ENCODE assay signal across 8 cellular contexts in the genomic region with DNA sequence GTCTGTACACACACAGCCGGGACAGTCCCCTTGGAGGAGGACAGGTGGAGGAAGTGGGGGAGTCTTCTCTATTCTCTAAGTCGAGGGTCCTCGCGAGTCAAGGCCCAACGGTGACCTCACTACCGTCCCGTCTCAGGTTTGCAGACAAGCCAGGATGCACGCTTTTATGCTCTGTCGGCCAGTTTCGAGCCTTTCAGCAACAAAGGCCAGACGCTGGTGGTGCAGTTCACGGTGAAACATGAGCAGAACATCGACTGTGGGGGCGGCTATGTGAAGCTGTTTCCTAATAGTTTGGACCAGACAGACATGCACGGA. TPM values are rescaled to one million over a fixed set of nuclear protein-coding genes. Genes with fewer than 3 reads are reported as not detected.
A peak's percentile ranks its signal among the peaks of the same experiment; 100 is the strongest.
DNase-seq lines count a peak whose midpoint lies in the region; ATAC-seq, FAIRE-seq and TF ChIP-seq lines count a peak whose summit lies in the region.

No MANE protein-coding gene starts in this region.

- H3K4me1 Mint-ChIP-seq in CD14-positive monocyte, result peaks cover 54% of the 10 kb centered on the region
- peaks cover 57% of the 10 kb centered on the region for H3K4me1 Mint-ChIP-seq in stimulated activated effector memory CD8-positive, alpha-beta T cell treated with anti-CD3 and anti-CD28 coated beads, Interleukin-12 subunit alpha, Interleukin-12 subunit beta, amount 100 ng/mL, for 72 hours

- H3K36me3 ChIP-seq in NT2/D1 (ENCODE audit: insufficient read depth, insufficient read length, low read length) (peaks cover 53% of the 10 kb centered on the region), K562 (ENCODE audit: control insufficient read depth, insufficient read depth, low read length) (peaks cover 52% of the 10 kb centered on the region)

- H3K27ac Mint-ChIP-seq in CD14-positive monocyte, result peak overlapping the region; percentile 91 to 97 (median 96)
- H3K27ac Mint-ChIP-seq in stimulated activated effector memory CD8-positive, alpha-beta T cell treated with anti-CD3 and anti-CD28 coated beads, Interleukin-12 subunit alpha, Interleukin-12 subunit beta, amount 100 ng/mL, for 72 hours, result peak overlapping the region; percentile 98

- peaks cover 51% of the 10 kb centered on the region for H3K79me2 ChIP-seq in K562 (ENCODE audit: control insufficient read depth, insufficient read depth, low read length)

- H3K9me1 ChIP-seq in K562 (ENCODE audit: control insufficient read depth, insufficient read depth, low read length), result peaks cover 8% of the 10 kb centered on the region

- BruUV-seq in K562 (replicated peaks; lab: Mats Ljungman, UMichigan), result TSS peak; percentile 74

- H3K4me1 ChIP-seq in NT2/D1 (ENCODE audit: insufficient read depth, insufficient read length) (peaks cover 11% of the 10 kb centered on the region), K562 (replicated peaks in 1 of 2; ENCODE audit: control insufficient read depth in 2 of 2, insufficient read depth in 2 of 2, low read length in 2 of 2) (peaks cover 31 to 50% of the 10 kb centered on the region in 2 experiments)

- peaks cover 31% of the 10 kb centered on the region for H4K20me1 ChIP-seq in K562 (replicated peaks; ENCODE audit: control insufficient read depth, insufficient read depth, low read length)

- peak overlapping the region; percentile 97 to 99 for H3K4me3 Mint-ChIP-seq in CD14-positive monocyte
- peak overlapping the region; percentile 96 for H3K4me3 Mint-ChIP-seq in stimulated activated effector memory CD8-positive, alpha-beta T cell treated with anti-CD3 and anti-CD28 coated beads, Interleukin-12 subunit alpha, Interleukin-12 subunit beta, amount 100 ng/mL, for 72 hours

- peak overlapping the region; percentile 94 for H3K27ac ChIP-seq in K562 (ENCODE audit: extremely low read depth, low read depth, low read length)
- H3K27ac ChIP-seq in layer of hippocampus (ENCODE audit: low read depth, low read length), result peak overlapping the region; percentile 91

- no peak for DNase-seq in CD14-positive monocyte (ENCODE audit: low spot score)
- DNase-seq in NT2/D1 (ENCODE audit: low read depth, low spot score), result no peak
- DNase-seq in K562 (ENCODE audit: extremely low read depth in 1 of 4, low spot score in 3 of 4), result no peak
- no peak for DNase-seq in stimulated activated effector memory CD8-positive, alpha-beta T cell treated with anti-CD3 and anti-CD28 coated beads, Interleukin-12 subunit alpha, Interleukin-12 subunit beta, amount 100 ng/mL, for 72 hours (ENCODE audit: low spot score in 2 of 2)
- no peak for DNase-seq in H54 (ENCODE audit: insufficient read length, low spot score)
- DNase-seq in retina, result no peak

- no peak overlapping the region for H2AFZ ChIP-seq in K562 (ENCODE audit: low read depth, low read length)

- H3K36me3 Mint-ChIP-seq in CD14-positive monocyte, result peaks cover 44 to 49% of the 10 kb centered on the region in 2 donors
- peaks cover 63% of the 10 kb centered on the region for H3K36me3 Mint-ChIP-seq in stimulated activated effector memory CD8-positive, alpha-beta T cell treated with anti-CD3 and anti-CD28 coated beads, Interleukin-12 subunit alpha, Interleukin-12 subunit beta, amount 100 ng/mL, for 72 hours

- TF ChIP-seq EP300 in K562 (IDR thresholded peaks at IDR 0.05; ENCODE audit: low read length), result no peak

- H3K9ac ChIP-seq in NT2/D1 (ENCODE audit: insufficient read length, low read depth) (peak overlapping the region; percentile 99), K562 (ENCODE audit: insufficient read depth in 1 of 2, low read depth in 2 of 2, low read length in 2 of 2) (peak overlapping the region; percentile 99)

- H3K9me3 Mint-ChIP-seq in CD14-positive monocyte, result no peaks in the 10 kb centered on the region
- H3K9me3 Mint-ChIP-seq in stimulated activated effector memory CD8-positive, alpha-beta T cell treated with anti-CD3 and anti-CD28 coated beads, Interleukin-12 subunit alpha, Interleukin-12 subunit beta, amount 100 ng/mL, for 72 hours, result no peaks in the 10 kb centered on the region

- H3K9me3 ChIP-seq in NT2/D1 (ENCODE audit: insufficient read depth, low read length), result no peaks in the 10 kb centered on the region
- H3K9me3 ChIP-seq in K562 (replicated peaks; ENCODE audit: control insufficient read depth, insufficient read depth, low read depth, low read length), result no peaks in the 10 kb centered on the region

- no peaks in the 10 kb centered on the region for H3K27me3 ChIP-seq in NT2/D1 (ENCODE audit: insufficient read depth, insufficient read length)
- H3K27me3 ChIP-seq in K562 (ENCODE audit: control insufficient read depth in 2 of 2, insufficient read depth in 2 of 2, low read length in 2 of 2), result no peaks in the 10 kb centered on the region
- H3K27me3 ChIP-seq in layer of hippocampus (ENCODE audit: control insufficient read depth, insufficient read depth, low read length), result no peaks in the 10 kb centered on the region

- CTCF ChIA-PET in K562 (lab: Yijun Ruan, JAX; ENCODE audit: low intra/inter-chr PET ratio), result no interaction called here

- H3K4me3 ChIP-seq in NT2/D1 (ENCODE audit: insufficient read length, low read depth) (peak overlapping the region; percentile 79), K562 (peak overlapping the region; percentile 90)

- H3K27me3 Mint-ChIP-seq in CD14-positive monocyte (ENCODE audit: low read depth in 3 of 3), result peaks cover 0 to 2% (median 1%) of the 10 kb centered on the region in 3 donors

- POLR2A ChIA-PET in K562 (lab: Yijun Ruan, JAX), result interaction anchor here (0.6 to 1.7 kb wide), 8 partner anchors 9 to 169 kb away, joined by 3 to 5 read pairs (median 3); a partner anchor contains a TSS

- TF ChIP-seq POLR2A in K562 (conservative IDR thresholded peaks at IDR 0.05) (no peak), H54 (IDR thresholded peaks at IDR 0.05; ENCODE audit: low read depth, low read length) (no peak)

- TF ChIP-seq CTCF in CD14-positive monocyte (IDR thresholded peaks at IDR 0.05) (no peak), K562 (IDR thresholded peaks at IDR 0.05 in 2 of 3, conservative IDR thresholded peaks at IDR 0.05 in 1 of 3; ENCODE audit: insufficient read depth in 2 of 3, low read depth in 1 of 3, low read length in 3 of 3) (no peak)

- intact Hi-C loops in CD14-positive monocyte (cut with micrococcal nuclease), result loop anchor here (5.0 to 10.0 kb wide), 2 partner anchors 54 to 147 kb away; a partner anchor contains a TSS
- intact Hi-C loops in K562 (cut with micrococcal nuclease), result loop anchor here (5.0 kb wide), 1 partner anchor 52 kb away; a partner anchor contains a TSS

- in situ Hi-C loops in K562 (cut with MboI), result no loop called here

- FAIRE-seq in K562 (lab: Jason Lieb, UNC) (peak; percentile 19), H54 (lab: Jason Lieb, UNC) (no peak)

- WGBS in K562 (ENCODE audit: insufficient coverage, low coverage, missing lambda C conversion rate), result under 1% methylated on average over 15 of the region's 15 CpGs

- H3K4me2 ChIP-seq in K562 (ENCODE audit: insufficient read depth, low read length), result peak overlapping the region; percentile 98

- no peak for ATAC-seq in K562
- no peak for ATAC-seq in stimulated activated effector memory CD8-positive, alpha-beta T cell treated with anti-CD3 and anti-CD28 coated beads, Interleukin-12 subunit alpha, Interleukin-12 subunit beta, amount 100 ng/mL, for 72 hours
- ATAC-seq in GM19463 (IDR thresholded peaks at IDR 0.05; ENCODE audit: unreplicated experiment), result no peak

- TF ChIP-seq RAD21 in K562 (CRISPR knock-in tag; conservative IDR thresholded peaks at IDR 0.05 in 1 of 2, IDR thresholded peaks at IDR 0.05 in 1 of 2), result no peak

RNA-seq across cellular contexts. Expression of a gene that starts 0.8 kb away (rescaled TPM):
- polyA plus RNA-seq in CD14-positive monocyte (100 to 1,000 TPM; 109 to 133 TPM), K562 (2011; rRNA removed) (628 and 644 TPM in 2 replicates), K562 (2014; fragmentation: Illumina TruSeq; extraction: Trizol) (643 and 731 TPM in 2 replicates), K562 (2014; fragmentation: Nextera tagmentation; extraction: Ambion mirVana) (100 to 1,000 TPM; 126 to 147 TPM), K562 (2014; rRNA removed) (642 and 658 TPM in 2 replicates)
- total RNA-seq in K562 (2011; cell fraction: chromatin; rRNA removed; ENCODE audit: low replicate concordance), result 1,154 and 1,519 TPM in 2 replicates
- total RNA-seq in K562 (2011; cell fraction: nucleolus; rRNA removed), result 2,017 and 2,086 TPM in 2 replicates
- 1,334 and 1,801 TPM in 2 replicates for total RNA-seq in K562 (2011; cell fraction: nucleoplasm; rRNA removed)
- total RNA-seq in K562 (2014; rRNA removed) (673 and 912 TPM in 2 replicates), K562 (2014; rRNA removed; fragmentation: Illumina TruSeq; extraction: Trizol) (473 and 509 TPM in 2 replicates), K562 (2015; rRNA removed; fragmentation: Illumina TruSeq; extraction: Trizol) (794 and 811 TPM in 2 replicates), K562 (2021) (730 and 790 TPM in 2 replicates)
- 488 and 529 TPM in 2 replicates for polyA plus RNA-seq in K562 (2011; cell fraction: cytosol; rRNA removed)
- polyA plus RNA-seq in K562 (2011; cell fraction: nucleus; rRNA removed), result 369 and 585 TPM in 2 replicates
- 684 and 846 TPM in 2 replicates for polyA plus RNA-seq in K562 (2012)
- polyA minus RNA-seq in K562 (2011; rRNA and poly(A)+ RNA removed), result 673 and 889 TPM in 2 replicates
- 377 and 404 TPM in 2 replicates for polyA minus RNA-seq in K562 (2011; cell fraction: cytosol; rRNA and poly(A)+ RNA removed)
- polyA minus RNA-seq in K562 (2011; cell fraction: nucleus; rRNA and poly(A)+ RNA removed), result 138 and 244 TPM in 2 replicates

RNA-seq across cellular contexts. Expression of a gene that starts 5.7 kb away (rescaled TPM):
- polyA plus RNA-seq in CD14-positive monocyte, result 10 to 100 TPM; 47.9 to 49.2 TPM
- 40.0 and 119 TPM in 2 replicates for total RNA-seq in K562 (2011; cell fraction: chromatin; rRNA removed; ENCODE audit: low replicate concordance)
- 123 and 134 TPM in 2 replicates for total RNA-seq in K562 (2011; cell fraction: nucleolus; rRNA removed)
- 41.9 and 67.4 TPM in 2 replicates for total RNA-seq in K562 (2011; cell fraction: nucleoplasm; rRNA removed)
- 186 and 188 TPM in 2 replicates for total RNA-seq in K562 (2014; rRNA removed)
- total RNA-seq in K562 (2014; rRNA removed; fragmentation: Illumina TruSeq; extraction: Trizol), result 23.7 and 36.8 TPM in 2 replicates
- 89.6 and 102 TPM in 2 replicates for total RNA-seq in K562 (2015; rRNA removed; fragmentation: Illumina TruSeq; extraction: Trizol)
- total RNA-seq in K562 (2021), result 237 TPM in 2 replicates
- polyA plus RNA-seq in K562 (2011; rRNA removed), result 25.2 and 39.6 TPM in 2 replicates
- polyA plus RNA-seq in K562 (2011; cell fraction: cytosol; rRNA removed), result 37.9 and 94.3 TPM in 2 replicates
- 112 and 187 TPM in 2 replicates for polyA plus RNA-seq in K562 (2011; cell fraction: nucleus; rRNA removed)
- 137 and 208 TPM in 2 replicates for polyA plus RNA-seq in K562 (2012)
- 173 and 186 TPM in 2 replicates for polyA plus RNA-seq in K562 (2014; fragmentation: Illumina TruSeq; extraction: Trizol)
- 10 to 100 TPM; 32.6 to 40.0 TPM for polyA plus RNA-seq in K562 (2014; fragmentation: Nextera tagmentation; extraction: Ambion mirVana)
- 117 and 142 TPM in 2 replicates for polyA plus RNA-seq in K562 (2014; rRNA removed)
- 10.9 and 13.1 TPM in 2 replicates for polyA minus RNA-seq in K562 (2011; rRNA and poly(A)+ RNA removed)
- polyA minus RNA-seq in K562 (2011; cell fraction: cytosol; rRNA and poly(A)+ RNA removed), result 49.3 and 54.1 TPM in 2 replicates
- polyA minus RNA-seq in K562 (2011; cell fraction: nucleus; rRNA and poly(A)+ RNA removed), result 39.9 and 40.1 TPM in 2 replicates

RNA-seq across cellular contexts. Expression of a gene that starts 6.4 kb away (rescaled TPM):
- polyA plus RNA-seq in CD14-positive monocyte, result 10 to 100 TPM; 45.5 to 55.3 TPM
- total RNA-seq in K562 (2011; cell fraction: chromatin; rRNA removed; ENCODE audit: low replicate concordance), result 62.5 and 156 TPM in 2 replicates
- total RNA-seq in K562 (2011; cell fraction: nucleolus; rRNA removed), result 117 and 120 TPM in 2 replicates
- 89.2 and 96.1 TPM in 2 replicates for total RNA-seq in K562 (2011; cell fraction: nucleoplasm; rRNA removed)
- 181 and 279 TPM in 2 replicates for total RNA-seq in K562 (2014; rRNA removed)
- 47.8 and 56.5 TPM in 2 replicates for total RNA-seq in K562 (2014; rRNA removed; fragmentation: Illumina TruSeq; extraction: Trizol)
- total RNA-seq in K562 (2015; rRNA removed; fragmentation: Illumina TruSeq; extraction: Trizol), result 102 and 103 TPM in 2 replicates
- total RNA-seq in K562 (2021), result 143 and 155 TPM in 2 replicates
- polyA plus RNA-seq in K562 (2011; rRNA removed), result 44.1 and 61.2 TPM in 2 replicates
- 93.6 and 155 TPM in 2 replicates for polyA plus RNA-seq in K562 (2011; cell fraction: cytosol; rRNA removed)
- polyA plus RNA-seq in K562 (2011; cell fraction: nucleus; rRNA removed), result 108 and 152 TPM in 2 replicates
- 184 and 224 TPM in 2 replicates for polyA plus RNA-seq in K562 (2012)
- 179 and 212 TPM in 2 replicates for polyA plus RNA-seq in K562 (2014; fragmentation: Illumina TruSeq; extraction: Trizol)
- 10 to 100 TPM in 1 of 2 experiments, 1 to 10 TPM in 1; 9.5 to 40.4 TPM for polyA plus RNA-seq in K562 (2014; fragmentation: Nextera tagmentation; extraction: Ambion mirVana)
- 101 and 127 TPM in 2 replicates for polyA plus RNA-seq in K562 (2014; rRNA removed)
- 33.9 and 34.4 TPM in 2 replicates for polyA minus RNA-seq in K562 (2011; rRNA and poly(A)+ RNA removed)
- polyA minus RNA-seq in K562 (2011; cell fraction: cytosol; rRNA and poly(A)+ RNA removed), result 98.0 and 181 TPM in 2 replicates
- polyA minus RNA-seq in K562 (2011; cell fraction: nucleus; rRNA and poly(A)+ RNA removed), result 31.2 and 37.4 TPM in 2 replicates

RNA-seq across cellular contexts. Expression of a gene that starts 17.8 kb away (rescaled TPM):
- polyA plus RNA-seq in CD14-positive monocyte, result 10 to 100 TPM; 31.6 to 42.4 TPM
- 2.1 and 5.5 TPM in 2 replicates for total RNA-seq in K562 (2011; cell fraction: chromatin; rRNA removed; ENCODE audit: low replicate concordance)
- 10.1 and 11.0 TPM in 2 replicates for total RNA-seq in K562 (2011; cell fraction: nucleolus; rRNA removed)
- total RNA-seq in K562 (2011; cell fraction: nucleoplasm; rRNA removed), result 7.2 TPM in 2 replicates
- total RNA-seq in K562 (2014; rRNA removed), result 143 and 161 TPM in 2 replicates
- 9.1 and 12.9 TPM in 2 replicates for total RNA-seq in K562 (2014; rRNA removed; fragmentation: Illumina TruSeq; extraction: Trizol)
- total RNA-seq in K562 (2015; rRNA removed; fragmentation: Illumina TruSeq; extraction: Trizol), result 39.5 and 40.1 TPM in 2 replicates
- total RNA-seq in K562 (2021), result 47.3 and 48.8 TPM in 2 replicates
- polyA plus RNA-seq in K562 (2011; rRNA removed), result 29.2 and 30.4 TPM in 2 replicates
- 29.3 and 72.0 TPM in 2 replicates for polyA plus RNA-seq in K562 (2011; cell fraction: cytosol; rRNA removed)
- 15.3 and 17.2 TPM in 2 replicates for polyA plus RNA-seq in K562 (2011; cell fraction: nucleus; rRNA removed)
- polyA plus RNA-seq in K562 (2012), result 35.2 and 43.7 TPM in 2 replicates
- polyA plus RNA-seq in K562 (2014; fragmentation: Illumina TruSeq; extraction: Trizol), result 11.5 and 20.3 TPM in 2 replicates
- polyA plus RNA-seq in K562 (2014; fragmentation: Nextera tagmentation; extraction: Ambion mirVana), result 1 to 10 TPM; 5.1 to 6.8 TPM
- polyA plus RNA-seq in K562 (2014; rRNA removed), result 114 and 122 TPM in 2 replicates
- 4.2 and 6.1 TPM in 2 replicates for polyA minus RNA-seq in K562 (2011; rRNA and poly(A)+ RNA removed)
- 9.9 and 13.6 TPM in 2 replicates for polyA minus RNA-seq in K562 (2011; cell fraction: cytosol; rRNA and poly(A)+ RNA removed)
- 4.6 and 5.3 TPM in 2 replicates for polyA minus RNA-seq in K562 (2011; cell fraction: nucleus; rRNA and poly(A)+ RNA removed)

RNA-seq across cellular contexts. Expression of a gene that starts 20.2 kb away (rescaled TPM):
- polyA plus RNA-seq in CD14-positive monocyte (not detected), K562 (2011; rRNA removed) (1.2 and 1.7 TPM in 2 replicates), K562 (2014; fragmentation: Illumina TruSeq; extraction: Trizol) (2.1 TPM in 2 replicates), K562 (2014; fragmentation: Nextera tagmentation; extraction: Ambion mirVana) (under 1 TPM; 0.92 to 0.99 TPM), K562 (2014; rRNA removed) (0.85 and 2.1 TPM in 2 replicates)
- total RNA-seq in K562 (2011; cell fraction: chromatin; rRNA removed; ENCODE audit: low replicate concordance), result 1.0 TPM in 1 of 2 replicates, not detected in the other
- not detected in 2 replicates for total RNA-seq in K562 (2011; cell fraction: nucleolus; rRNA removed)
- not detected in 2 replicates for total RNA-seq in K562 (2011; cell fraction: nucleoplasm; rRNA removed)
- total RNA-seq in K562 (2014; rRNA removed) (0.98 and 1.5 TPM in 2 replicates), K562 (2014; rRNA removed; fragmentation: Illumina TruSeq; extraction: Trizol) (0.57 and 1.2 TPM in 2 replicates), K562 (2015; rRNA removed; fragmentation: Illumina TruSeq; extraction: Trizol) (0.62 and 0.79 TPM in 2 replicates), K562 (2021) (0.67 and 0.69 TPM in 2 replicates)
- polyA plus RNA-seq in K562 (2011; cell fraction: cytosol; rRNA removed), result 0.96 and 1.1 TPM in 2 replicates
- 0.46 and 0.77 TPM in 2 replicates for polyA plus RNA-seq in K562 (2011; cell fraction: nucleus; rRNA removed)
- polyA plus RNA-seq in K562 (2012), result 1.4 and 4.3 TPM in 2 replicates
- 0.36 TPM in 1 of 2 replicates, not detected in the other for polyA minus RNA-seq in K562 (2011; rRNA and poly(A)+ RNA removed)
- 1.5 TPM in 1 of 2 replicates, not detected in the other for polyA minus RNA-seq in K562 (2011; cell fraction: cytosol; rRNA and poly(A)+ RNA removed)
- not detected in 2 replicates for polyA minus RNA-seq in K562 (2011; cell fraction: nucleus; rRNA and poly(A)+ RNA removed)
